ENCODE assay signal across 21 cellular contexts in genomic region chr5:94791787-94792186, GRCh38.
"Had no signal": no experiment of that assay in that cellular context is flagged by ENCODE, and none has a peak within 500 bp of the region (broad histone marks: within the 10 kb centered on the region; RNA-seq: fewer than 3 reads in every experiment).

No MANE protein-coding gene starts in this region.

- H3K27ac ChIP-seq: esophagus squamous epithelium, gastrocnemius medialis, neural progenitor cell, right lobe of liver, stomach, suprapubic skin, transverse colon, uterus had no signal

- H3K4me3 ChIP-seq: esophagus squamous epithelium, gastrocnemius medialis, mucosa of descending colon, neural progenitor cell, right lobe of liver, skin epidermis, stomach, suprapubic skin, transverse colon, uterus had no signal

- DNase-seq: activated CD4-positive, alpha-beta T cell treated with anti-CD3 and anti-CD28 coated beads, Interleukin-2, amount 50 U/mL, for 4 hours; activated naive CD8-positive, alpha-beta T cell treated with anti-CD3 and anti-CD28 coated beads for 36 hours; amygdala; cortex of kidney; endodermal cell; esophagus squamous epithelium; gastrocnemius medialis; hippocampal formation; left cardiac atrium; mucosa of descending colon; stimulated activated CD4-positive, alpha-beta T cell treated with anti-CD3 and anti-CD28 coated beads, Interleukin-2, amount 100 ng/mL, for 24 hours; stomach; T1000; transverse colon; uterus had no signal

- H3K27me3 ChIP-seq: esophagus squamous epithelium, gastrocnemius medialis, neural progenitor cell, right lobe of liver, stomach, suprapubic skin, transverse colon, uterus had no signal

- H2AFZ ChIP-seq: neural progenitor cell had no signal

- H3K4me1 ChIP-seq: esophagus squamous epithelium, gastrocnemius medialis, right lobe of liver, suprapubic skin, uterus had no signal

- H3K4me2 ChIP-seq: neural progenitor cell had no signal

- H3K9me3 ChIP-seq: esophagus squamous epithelium, gastrocnemius medialis, mucosa of descending colon, right lobe of liver, stomach, suprapubic skin, transverse colon, uterus had no signal

- H3K36me3 ChIP-seq: esophagus squamous epithelium, gastrocnemius medialis, neural progenitor cell, right lobe of liver, stomach, suprapubic skin, transverse colon, uterus had no signal

- H3K9ac ChIP-seq: neural progenitor cell had no signal

- FAIRE-seq: bronchial epithelial cell, islet of Langerhans had no signal
